In the genomic region with DNA sequence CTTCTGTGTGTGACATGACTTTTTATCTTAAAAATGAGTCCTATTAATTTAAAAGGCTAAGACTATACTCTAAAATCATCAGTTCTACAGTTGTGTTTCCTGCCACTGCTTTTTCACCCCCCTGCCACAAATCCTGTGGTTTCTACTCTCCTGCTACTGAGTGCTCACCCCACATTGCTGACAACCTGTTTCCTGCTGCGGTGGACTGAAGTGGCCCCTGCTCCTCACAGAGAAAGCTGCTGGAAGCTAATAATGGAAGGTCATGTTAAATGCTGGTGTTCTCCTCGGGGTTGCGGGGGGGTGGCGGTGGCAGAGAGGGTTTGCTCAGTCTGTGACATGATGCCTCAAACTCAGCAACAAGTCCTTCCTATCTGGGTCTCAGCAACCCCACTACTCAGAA, we compare ENCODE assay signal across 10 cellular contexts.
A peak's percentile ranks its signal among the peaks of the same experiment; 100 is the strongest.
DNase-seq lines count a peak whose midpoint lies in the region; ATAC-seq and TF ChIP-seq lines count a peak whose summit lies in the region.
"Had no signal": no experiment of that assay in that cellular context is flagged by ENCODE, and none has a peak within 500 bp of the region (broad histone marks: within the 10 kb centered on the region; RNA-seq: fewer than 3 reads in every experiment).

No MANE protein-coding gene starts in this region.

- no peak overlapping the region for H3K9ac ChIP-seq in H9 (ENCODE audit: extremely low read depth, insufficient read length, low read length)

- TF ChIP-seq POLR2A in spleen (IDR thresholded peaks at IDR 0.05), result no peak

- no peak overlapping the region for H3K56ac ChIP-seq in H9 (ENCODE audit: insufficient read length, low read depth, low read length)

- H2BK120ac ChIP-seq in H9 (ENCODE audit: low read depth, low read length, poor library complexity, severe bottlenecking), result no peak overlapping the region

- no peak overlapping the region for H4K5ac ChIP-seq in H9 (ENCODE audit: insufficient read length, low read depth, low read length)

- WGBS in H9 (ENCODE audit: extremely low coverage, insufficient read length, low lambda C conversion rate), result no CpG with 5 or more reads among the region's 4 CpGs
- 5 to 21% (median 16%) methylated on average over 4 of the region's 4 CpGs for WGBS in spleen, 5 donors

- H3K27me3 Mint-ChIP-seq in H9 (ENCODE audit: low read depth) (no peaks in the 10 kb centered on the region; the same call in 1 of the 2 replicates), memory B cell (no peaks in the 10 kb centered on the region), type B pancreatic cell (peaks cover 10% of the 10 kb centered on the region)

- H3K4me3 Mint-ChIP-seq in H9, result no peak overlapping the region
- no peak overlapping the region for H3K4me3 Mint-ChIP-seq in memory B cell
- no peak overlapping the region for H3K4me3 Mint-ChIP-seq in type B pancreatic cell

- no peaks in the 10 kb centered on the region for H3K36me3 ChIP-seq in spleen

- H3K27ac ChIP-seq in H9 (ENCODE audit: insufficient read length, low read depth, low read length) (no peak overlapping the region), spleen (no peak overlapping the region)

- H2BK12ac ChIP-seq in H9 (ENCODE audit: insufficient read length, low read depth, low read length), result no peak overlapping the region

- intact Hi-C loops in spleen (cut with DNase I; ENCODE audit: low total_unique reads), result no loop called here

- no peak overlapping the region for H3K4me3 ChIP-seq in spleen

- TF ChIP-seq CTCF in H9 (conservative IDR thresholded peaks at IDR 0.05), result no peak
- no peak for TF ChIP-seq CTCF in spleen (IDR thresholded peaks at IDR 0.05 in 8 of 11, conservative IDR thresholded peaks at IDR 0.05 in 3 of 11)
- TF ChIP-seq CTCF in type B pancreatic cell (conservative IDR thresholded peaks at IDR 0.05), result no peak

- no peak overlapping the region for H3K23ac ChIP-seq in H9 (ENCODE audit: insufficient read length, low read depth, low read length)

- no peaks in the 10 kb centered on the region for H3K9me3 ChIP-seq in H9 (ENCODE audit: control insufficient read depth, low read depth, low read length)
- peaks cover 0 to 14% (median 0%) of the 10 kb centered on the region in 8 donors for H3K9me3 ChIP-seq in spleen

- H4K20me1 ChIP-seq in H9 (ENCODE audit: control insufficient read depth, insufficient read depth, insufficient read length), result no peaks in the 10 kb centered on the region

- H3K9me3 Mint-ChIP-seq in H9 (peaks cover 0 to 3% of the 10 kb centered on the region in 2 experiments; a peak in 2 of 5 replicates), memory B cell (peaks cover 3% of the 10 kb centered on the region), type B pancreatic cell (peaks cover 14% of the 10 kb centered on the region)

- H3K4me1 ChIP-seq in H9 (ENCODE audit: insufficient read depth, low read length) (no peaks in the 10 kb centered on the region; the same call in 1 of the 2 replicates), spleen (peaks cover 0 to 11% (median 0%) of the 10 kb centered on the region in 6 donors)

- no peak overlapping the region for H4K8ac ChIP-seq in H9 (replicated peaks; ENCODE audit: insufficient read length, low read depth, low read length)

- H3K4me2 ChIP-seq in H9 (ENCODE audit: insufficient read depth, insufficient read length, low read length), result no peak overlapping the region

- H2BK20ac ChIP-seq in H9 (ENCODE audit: low read depth, low read length, poor library complexity, severe bottlenecking), result no peak overlapping the region

- H3K36me3 Mint-ChIP-seq in H9 (ENCODE audit: insufficient read depth in 1 of 3, low read depth in 3 of 3) (peaks cover 0 to 4% (median 0%) of the 10 kb centered on the region in 3 experiments; a peak in 1 of 7 replicates), memory B cell (peaks cover 2% of the 10 kb centered on the region), type B pancreatic cell (no peaks in the 10 kb centered on the region)

- H2AK5ac ChIP-seq in H9 (ENCODE audit: insufficient read length, low read length), result no peak overlapping the region

- H2BK5ac ChIP-seq in H9 (ENCODE audit: insufficient read length, low read length), result no peak overlapping the region

- DNase-seq in H9, result no peak
- peak; percentile 83 for DNase-seq in NOMO-1 treated with DMSO at 0.1 percent for 48 hours (lab: John Stamatoyannopoulos, UW; ENCODE audit: unreplicated experiment)
- no peak for DNase-seq in memory B cell (ENCODE audit: low spot score in 2 of 2)
- no peak for DNase-seq in spleen
- DNase-seq in NCI-H774 (lab: John Stamatoyannopoulos, UW), result no peak
- no peak for DNase-seq in type B pancreatic cell (ENCODE audit: extremely low spot score, unreplicated experiment)
- DNase-seq: NCI-H345; stimulated activated CD4-positive, alpha-beta T cell treated with anti-CD3 and anti-CD28 coated beads, Interleukin-4, amount 100 ng/mL, for 1 hour had no signal

- no peak overlapping the region for H2BK15ac ChIP-seq in H9 (ENCODE audit: low read depth, low read length)

- no peak overlapping the region for H4K91ac ChIP-seq in H9 (ENCODE audit: insufficient read length, low read depth, low read length)

- no peak overlapping the region for H3T11ph ChIP-seq in H9 (ENCODE audit: low read length)

- ATAC-seq in GM18858 (IDR thresholded peaks at IDR 0.05; ENCODE audit: unreplicated experiment) (peak; percentile 33), memory B cell (ENCODE audit: low read depth) (peak; percentile 31)
- ATAC-seq: activated CD4-positive, CD25-positive, alpha-beta regulatory T cell treated with anti-CD3 and anti-CD28 coated beads, Interleukin-2, amount 50 U/mL, for 24 hours had no signal

- no peaks in the 10 kb centered on the region for H3K23me2 ChIP-seq in H9 (ENCODE audit: insufficient read length, low read depth, low read length, poor library complexity, severe bottlenecking)

- no peaks in the 10 kb centered on the region for H3K79me1 ChIP-seq in H9 (ENCODE audit: insufficient read depth, low read depth, low read length, poor library complexity, severe bottlenecking)

- no peak overlapping the region for H3K4ac ChIP-seq in H9 (ENCODE audit: low read depth, low read length)

- H3K27me3 ChIP-seq in H9 (ENCODE audit: insufficient read depth, low read length) (no peaks in the 10 kb centered on the region), spleen (replicated peaks in 1 of 7) (no peaks in the 10 kb centered on the region)

- H3K14ac ChIP-seq in H9 (ENCODE audit: insufficient read depth, low read length), result no peak overlapping the region

- H3K18ac ChIP-seq in H9 (ENCODE audit: insufficient read length, low read depth, low read length), result peak overlapping the region; percentile 53

- H3K4me1 Mint-ChIP-seq in H9, result peaks cover 36 to 39% of the 10 kb centered on the region in 2 experiments
- H3K4me1 Mint-ChIP-seq in memory B cell, result peaks cover 9% of the 10 kb centered on the region
- no peaks in the 10 kb centered on the region for H3K4me1 Mint-ChIP-seq in type B pancreatic cell (ENCODE audit: unreplicated experiment)

- H3K27ac Mint-ChIP-seq in H9 (0 out of 7 replicates have a peak overlapping the region, but pooled peaks of 1 of the 3 experiments have one; percentile 26), memory B cell (no peak overlapping the region), type B pancreatic cell (no peak overlapping the region)

- no peaks in the 10 kb centered on the region for H3K79me2 ChIP-seq in H9 (ENCODE audit: insufficient read depth, low read length)

- no peak overlapping the region for H2AFZ ChIP-seq in H9 (ENCODE audit: low read length)
